In genomic region chr17:7405413-7405881, GRCh38 we compare ENCODE assay signal across 9 cellular contexts. TPM values are rescaled to one million over a fixed set of nuclear protein-coding genes. Genes with fewer than 3 reads are reported as not detected.
A peak's percentile ranks its signal among the peaks of the same experiment; 100 is the strongest.
DNase-seq lines count a peak whose midpoint lies in the region; ATAC-seq and TF ChIP-seq lines count a peak whose summit lies in the region.
"Had no signal": no experiment of that assay in that cellular context is flagged by ENCODE, and none has a peak within 500 bp of the region (broad histone marks: within the 10 kb centered on the region; RNA-seq: fewer than 3 reads in every experiment).

No MANE protein-coding gene starts in this region.

- no peaks in the 10 kb centered on the region for H3K9me3 ChIP-seq in DND-41 (ENCODE audit: insufficient read depth, low read length, severe bottlenecking)
- no peaks in the 10 kb centered on the region for H3K9me3 ChIP-seq in SK-N-SH

- H4K20me1 ChIP-seq in DND-41 (ENCODE audit: insufficient read depth, low read length): 0 out of 2 replicates have a peak, but pooled peaks cover 2% of the 10 kb centered on the region
- peaks cover 11% of the 10 kb centered on the region; the same call in 1 of the 2 replicates for H4K20me1 ChIP-seq in SK-N-SH (ENCODE audit: insufficient read depth)

- TF ChIP-seq RAD21 in SK-N-SH (IDR thresholded peaks at IDR 0.05; ENCODE audit: low read length): no peak

- TF ChIP-seq EP300 in SK-N-SH (IDR thresholded peaks at IDR 0.05; ENCODE audit: borderline replicate concordance in 1 of 2, low read depth in 1 of 2, low read length in 1 of 2): no peak

- POLR2A ChIA-PET in SK-N-SH (lab: Yijun Ruan, JAX): interaction anchor here (1.0 kb wide), 1 partner anchor 282 kb away, joined by 3 read pairs; the partner anchor contains the start of gene TP53

- peak overlapping the region; percentile 46 to 89; a peak in 3 of 4 replicates for H3K4me3 ChIP-seq in DND-41 (ENCODE audit: low read depth in 1 of 2, low read length in 2 of 2)
- H3K4me3 ChIP-seq in SK-N-SH (ENCODE audit: low read depth in 2 of 2, low read length in 1 of 2): peak overlapping the region; percentile 78 to 91
- H3K4me3 ChIP-seq in fibroblast of the aortic adventitia (ENCODE audit: low read depth, low read length): peak overlapping the region; percentile 80
- peak overlapping the region; percentile 78 for H3K4me3 ChIP-seq in rectal smooth muscle tissue (ENCODE audit: low read length)

- H3K27me3 ChIP-seq in DND-41 (ENCODE audit: insufficient read depth, low read length, poor library complexity) (no peaks in the 10 kb centered on the region), SK-N-SH (ENCODE audit: insufficient read depth) (no peaks in the 10 kb centered on the region), rectal smooth muscle tissue (ENCODE audit: control insufficient read depth, insufficient read depth, low read length) (peaks cover 4% of the 10 kb centered on the region)

- no peak for ATAC-seq in DND-41 (ENCODE audit: insufficient read depth, low read depth)
- no peak for ATAC-seq in HG02938 (IDR thresholded peaks at IDR 0.05; ENCODE audit: unreplicated experiment)
- no peak for ATAC-seq in HG03460 (IDR thresholded peaks at IDR 0.05; ENCODE audit: unreplicated experiment)

- H3K36me3 ChIP-seq in DND-41 (ENCODE audit: insufficient read depth, low read length) (peaks cover 19% of the 10 kb centered on the region), SK-N-SH (replicated peaks in 1 of 2; ENCODE audit: control insufficient read depth in 1 of 2, insufficient read depth in 2 of 2, low read length in 1 of 2) (peaks cover 16 to 18% of the 10 kb centered on the region in 2 experiments), rectal smooth muscle tissue (ENCODE audit: control insufficient read depth, insufficient read depth, low read length) (peaks cover 6% of the 10 kb centered on the region)

- DNase-seq in DND-41 (peak; percentile 10), SK-N-SH (peak; percentile 78), fibroblast of the aortic adventitia (ENCODE audit: low read depth) (peak; percentile 9), islet precursor cell (no peak), COLO829 (ENCODE audit: low spot score) (no peak)

- 6% methylated on average over 8 of the region's 31 CpGs for WGBS in SK-N-SH (ENCODE audit: low lambda C conversion rate)

- H3K79me2 ChIP-seq in DND-41 (ENCODE audit: insufficient read depth, low read length) (peaks cover 9% of the 10 kb centered on the region; the same call in 1 of the 2 replicates), SK-N-SH (ENCODE audit: insufficient read depth) (peaks cover 49% of the 10 kb centered on the region)

- peaks cover 25% of the 10 kb centered on the region for H3K4me1 ChIP-seq in DND-41 (ENCODE audit: insufficient read depth, low read length)
- peaks cover 5 to 21% of the 10 kb centered on the region in 2 experiments; a peak in 2 of 4 replicates for H3K4me1 ChIP-seq in SK-N-SH (ENCODE audit: control insufficient read depth in 1 of 2, insufficient read depth in 2 of 2, low read depth in 1 of 2, low read length in 1 of 2)
- H3K4me1 ChIP-seq in rectal smooth muscle tissue (ENCODE audit: control insufficient read depth, insufficient read depth, low read length): peaks cover 12% of the 10 kb centered on the region

- CTCF ChIA-PET in SK-N-SH (lab: Yijun Ruan, JAX): interaction anchor here (0.6 to 4.9 kb wide), 8 partner anchors 9 to 262 kb away, joined by 3 to 28 read pairs (median 4); partner anchors contain the start of gene TMEM95

- no peaks in the 10 kb centered on the region for H3K9me2 ChIP-seq in SK-N-SH

- H3F3A ChIP-seq in SK-N-SH (replicated peaks; ENCODE audit: insufficient read depth): peaks cover 14% of the 10 kb centered on the region

- H2AFZ ChIP-seq in DND-41 (ENCODE audit: low read depth, low read length): peak overlapping the region; percentile 75; the same call in 1 of the 2 replicates
- H2AFZ ChIP-seq in SK-N-SH (ENCODE audit: low read depth): peak overlapping the region; percentile 31; the same call in 1 of the 2 replicates

- H3K9ac ChIP-seq in DND-41 (ENCODE audit: low read depth, low read length) (peak overlapping the region; percentile 82), SK-N-SH (peak overlapping the region; percentile 94), rectal smooth muscle tissue (ENCODE audit: low read length) (peak overlapping the region; percentile 16)

- peak overlapping the region; percentile 76 for H3K27ac ChIP-seq in DND-41 (ENCODE audit: low read length)
- peak overlapping the region; percentile 76 to 88 for H3K27ac ChIP-seq in SK-N-SH (ENCODE audit: low read depth in 2 of 2, low read length in 1 of 2)
- H3K27ac ChIP-seq in rectal smooth muscle tissue (ENCODE audit: low read depth, low read length): peak overlapping the region; percentile 90

- TF ChIP-seq CTCF in DND-41 (IDR thresholded peaks at IDR 0.05; ENCODE audit: borderline replicate concordance, extremely low read depth, low read length, poor library complexity, severe bottlenecking) (no peak), SK-N-SH (IDR thresholded peaks at IDR 0.05) (no peak), fibroblast of the aortic adventitia (IDR thresholded peaks at IDR 0.05; ENCODE audit: insufficient read depth, low read length) (peak; percentile 0)

- H3K4me2 ChIP-seq in DND-41 (ENCODE audit: insufficient read depth, low read length) (peak overlapping the region; percentile 96), SK-N-SH (peak overlapping the region; percentile 100)

TF ChIP-seq in SK-N-SH, 30 proteins besides CTCF, POLR2A, EP300 and RAD21 (continues in another document):
- no peak for TF ChIP-seq FOXM1 (IDR thresholded peaks at IDR 0.05; ENCODE audit: low read depth)
- no peak for TF ChIP-seq ELF1 (IDR thresholded peaks at IDR 0.05)
- TF ChIP-seq IRF3 (IDR thresholded peaks at IDR 0.05; ENCODE audit: low read depth, low read length): no peak
- TF ChIP-seq POLR2AphosphoS5 (IDR thresholded peaks at IDR 0.05; ENCODE audit: low read depth, low read length): no peak
- no peak for TF ChIP-seq JUND (IDR thresholded peaks at IDR 0.05)
- TF ChIP-seq MEF2A (IDR thresholded peaks at IDR 0.05; ENCODE audit: borderline replicate concordance, low read depth): no peak
- no peak for TF ChIP-seq TAF1 (IDR thresholded peaks at IDR 0.05; ENCODE audit: borderline replicate concordance, low read depth, low read length)
- TF ChIP-seq PBX3 (IDR thresholded peaks at IDR 0.05): no peak
- TF ChIP-seq TCF12 (IDR thresholded peaks at IDR 0.05): no peak
- TF ChIP-seq MXI1 (IDR thresholded peaks at IDR 0.05; ENCODE audit: low read depth, low read length): no peak
- no peak for TF ChIP-seq CHD2 (IDR thresholded peaks at IDR 0.05; ENCODE audit: low read length, partially characterized antibody)
- no peak for TF ChIP-seq GABPA (IDR thresholded peaks at IDR 0.05; ENCODE audit: low read depth)
- no peak for TF ChIP-seq NRF1 (IDR thresholded peaks at IDR 0.05; ENCODE audit: low read depth, low read length)
- TF ChIP-seq MAX (IDR thresholded peaks at IDR 0.05; ENCODE audit: low read depth): no peak
- TF ChIP-seq USF1 (IDR thresholded peaks at IDR 0.05; ENCODE audit: borderline replicate concordance, low read depth): no peak

RNA-seq across cellular contexts. Expression of gene TMEM256, which starts 1.6 kb away (rescaled TPM):
- polyA plus RNA-seq in SK-N-SH (2012; rRNA removed): 114 and 213 TPM in 2 replicates
- polyA plus RNA-seq in SK-N-SH (2012; cell fraction: cytosol; rRNA removed): 112 and 115 TPM in 2 replicates
- 63.1 and 74.0 TPM in 2 replicates for polyA plus RNA-seq in SK-N-SH (2012; cell fraction: nucleus; rRNA removed)
- 21.7 and 43.7 TPM in 2 replicates for total RNA-seq in fibroblast of the aortic adventitia (ENCODE audit: low replicate concordance)

RNA-seq across cellular contexts. Expression of gene NLGN2, which starts 2.2 kb away (rescaled TPM):
- polyA plus RNA-seq in SK-N-SH (2012; rRNA removed): 16.8 and 29.9 TPM in 2 replicates
- polyA plus RNA-seq in SK-N-SH (2012; cell fraction: cytosol; rRNA removed): 12.6 and 20.1 TPM in 2 replicates
- polyA plus RNA-seq in SK-N-SH (2012; cell fraction: nucleus; rRNA removed): 143 and 167 TPM in 2 replicates
- total RNA-seq in fibroblast of the aortic adventitia (ENCODE audit: low replicate concordance): 7.0 and 20.3 TPM in 2 replicates

RNA-seq across cellular contexts. Expression of gene PLSCR3, which starts 11.1 kb away (rescaled TPM):
- 72.0 and 95.0 TPM in 2 replicates for polyA plus RNA-seq in SK-N-SH (2012; rRNA removed)
- 44.4 and 71.7 TPM in 2 replicates for polyA plus RNA-seq in SK-N-SH (2012; cell fraction: cytosol; rRNA removed)
- polyA plus RNA-seq in SK-N-SH (2012; cell fraction: nucleus; rRNA removed): 149 and 189 TPM in 2 replicates
- total RNA-seq in fibroblast of the aortic adventitia (ENCODE audit: low replicate concordance): 19.5 and 26.9 TPM in 2 replicates

RNA-seq across cellular contexts. Expression of gene SPEM1, which starts 14.7 kb away (rescaled TPM):
- not detected in 2 replicates for polyA plus RNA-seq in SK-N-SH (2012; rRNA removed)
- polyA plus RNA-seq in SK-N-SH (2012; cell fraction: cytosol; rRNA removed): not detected in 2 replicates
- polyA plus RNA-seq in SK-N-SH (2012; cell fraction: nucleus; rRNA removed): not detected in 2 replicates
- total RNA-seq in fibroblast of the aortic adventitia (ENCODE audit: low replicate concordance): not detected in 2 replicates
- total RNA-seq: liver had no signal
- polyA plus RNA-seq: liver had no signal

RNA-seq across cellular contexts. Expression of gene SPEM2, which starts 20.0 kb away (rescaled TPM):
- not detected in 2 replicates for polyA plus RNA-seq in SK-N-SH (2012; rRNA removed)
- not detected in 2 replicates for polyA plus RNA-seq in SK-N-SH (2012; cell fraction: cytosol; rRNA removed)
- 0.09 and 0.11 TPM in 2 replicates for polyA plus RNA-seq in SK-N-SH (2012; cell fraction: nucleus; rRNA removed)
- not detected in 2 replicates for total RNA-seq in fibroblast of the aortic adventitia (ENCODE audit: low replicate concordance)
- total RNA-seq: liver had no signal
- polyA plus RNA-seq: liver had no signal

Comparison
In these comparisons a context has a peak if more than half of its experiments do, and no peak if none do; other contexts are left out.
1. DNase-seq: peak in DND-41 (single experiment), SK-N-SH (single experiment) and fibroblast of the aortic adventitia (single experiment); none in islet precursor cell (single experiment) and COLO829 (single experiment).
2. H3K9ac ChIP-seq: peak in every context shown above with its lines; median percentile 94 in SK-N-SH; 82 in DND-41; 16 in rectal smooth muscle tissue.
3. Peak in every context shown above with its lines, with median percentiles within 50 percentile points of each other: H3K27ac ChIP-seq and H3K4me3 ChIP-seq.